Comparison of ENCODE assay signal across 25 cellular contexts in genomic region chr7:128264477-128264876, GRCh38. TPM values are rescaled to one million over a fixed set of nuclear protein-coding genes. Genes with fewer than 3 reads are reported as not detected.
"Had no signal": no experiment of that assay in that cellular context is flagged by ENCODE, and none has a peak within 500 bp of the region (broad histone marks: within the 10 kb centered on the region; RNA-seq: fewer than 3 reads in every experiment).

No MANE protein-coding gene starts in this region.

- H3K27ac ChIP-seq: coronary artery, left ventricle myocardium inferior, neural progenitor cell, ovary, suprapubic skin, upper lobe of left lung had no signal

- DNase-seq: activated CD4-positive, alpha-beta memory T cell treated with anti-CD3 and anti-CD28 coated beads, Interleukin-2, amount 10 ng/mL, durations not matched to agents 7 days and 5 days; activated CD4-positive, alpha-beta T cell treated with anti-CD3 and anti-CD28 coated beads for 48 hours; activated CD4-positive, CD25-positive, alpha-beta regulatory T cell; activated naive CD4-positive, alpha-beta T cell treated with anti-CD3 and anti-CD28 coated beads, Interleukin-2, amount 10 ng/mL, durations not matched to agents 7 days and 5 days; activated naive CD8-positive, alpha-beta T cell treated with anti-CD3 and anti-CD28 coated beads, Interleukin-2, amount 50 U/mL, for 24 hours; activated T-cell treated with anti-CD3 and anti-CD28 coated beads, Interleukin-2, amount 50 U/mL, for 24 hours; anterior cingulate cortex; foreskin melanocyte; hypothalamus; islet precursor cell; left ventricle myocardium inferior; mammary epithelial cell; naive B cell; ovary; retina; stimulated activated naive CD4-positive, alpha-beta T cell treated with Interleukin-2 at 50 U/mL for 16 hours; T-cell; upper lobe of left lung had no signal

- ATAC-seq: activated naive CD8-positive, alpha-beta T cell treated with anti-CD3 and anti-CD28 coated beads, Interleukin-2, amount 50 U/mL, for 24 hours; SK-N-SH treated with all-trans-retinoic acid at 6 μM for 48 hours; T-cell had no signal

RNA-seq across cellular contexts. Expression of gene LEP, which starts 23.4 kb away (rescaled TPM):
- total RNA-seq: activated CD4-positive, alpha-beta memory T cell treated with anti-CD3 and anti-CD28 coated beads, Interleukin-2, amount 10 ng/mL, durations not matched to agents 7 days and 5 days; activated T-helper 2 cell treated with anti-CD3 and anti-CD28 coated beads, Interferon-gamma antibody, Interleukin-2, Interleukin-4, amounts not matched to agents 10 μg/mL and 5 μg/mL and 100 μg/mL, durations not matched to agents 14 hours and 24 hours and 36 hours; epithelial cell of proximal tubule; mononuclear cell; T-cell; upper lobe of left lung had no signal
